26 cellular contexts compared by ENCODE assay signal in genomic region chr7:117705630-117706029, GRCh38.
"Had no signal": no experiment of that assay in that cellular context is flagged by ENCODE, and none has a peak within 500 bp of the region (broad histone marks: within the 10 kb centered on the region; RNA-seq: fewer than 3 reads in every experiment).

No MANE protein-coding gene starts in this region.

- DNase-seq: hypothalamus; immature natural killer cell; kidney; left colon; left lung; lower lobe of right lung; mammary epithelial cell; mesenchymal stem cell; naive thymus-derived CD8-positive, alpha-beta T cell; nucleus accumbens; pancreas; posterior cingulate gyrus; retina; right cardiac atrium; sigmoid colon; small intestine; spleen; stimulated activated CD4-positive, alpha-beta T cell treated with anti-CD3 and anti-CD28 coated beads, Interleukin-4, amount 100 ng/mL, for 24 hours; stimulated activated naive CD4-positive, alpha-beta T cell; tibial artery; uterus had no signal

- ATAC-seq: left colon; left lung; lower lobe of right lung; naive thymus-derived CD8-positive, alpha-beta T cell; pancreas; right cardiac atrium; stimulated activated effector memory CD8-positive, alpha-beta T cell treated with anti-CD3 and anti-CD28 coated beads, Interleukin-12 subunit alpha, Interleukin-12 subunit beta, amount 100 ng/mL, for 72 hours had no signal

- H3K27me3 ChIP-seq: left lung, pancreas, sigmoid colon, spleen, suprapubic skin, tibial artery, uterus had no signal

- H3K27ac ChIP-seq: left lung, lower lobe of right lung, pancreas, prostate gland, sigmoid colon, spleen, suprapubic skin, thoracic aorta, tibial artery, uterus had no signal

- H3K4me3 ChIP-seq: left lung, lower lobe of right lung, pancreas, prostate gland, sigmoid colon, spleen, suprapubic skin, thoracic aorta, tibial artery, uterus had no signal

- FAIRE-seq: islet of Langerhans, kidney, pancreas, small intestine had no signal

- H3K4me1 ChIP-seq: left lung, lower lobe of right lung, pancreas, prostate gland, sigmoid colon, spleen, suprapubic skin, tibial artery, uterus had no signal

- H3K9me3 ChIP-seq: left lung, lower lobe of right lung, pancreas, prostate gland, sigmoid colon, thoracic aorta, tibial artery, uterus had no signal

- H3K36me3 ChIP-seq: left lung, lower lobe of right lung, pancreas, prostate gland, sigmoid colon, spleen, suprapubic skin, thoracic aorta, tibial artery, uterus had no signal
